8 cellular contexts compared by ENCODE assay signal in the genomic region with DNA sequence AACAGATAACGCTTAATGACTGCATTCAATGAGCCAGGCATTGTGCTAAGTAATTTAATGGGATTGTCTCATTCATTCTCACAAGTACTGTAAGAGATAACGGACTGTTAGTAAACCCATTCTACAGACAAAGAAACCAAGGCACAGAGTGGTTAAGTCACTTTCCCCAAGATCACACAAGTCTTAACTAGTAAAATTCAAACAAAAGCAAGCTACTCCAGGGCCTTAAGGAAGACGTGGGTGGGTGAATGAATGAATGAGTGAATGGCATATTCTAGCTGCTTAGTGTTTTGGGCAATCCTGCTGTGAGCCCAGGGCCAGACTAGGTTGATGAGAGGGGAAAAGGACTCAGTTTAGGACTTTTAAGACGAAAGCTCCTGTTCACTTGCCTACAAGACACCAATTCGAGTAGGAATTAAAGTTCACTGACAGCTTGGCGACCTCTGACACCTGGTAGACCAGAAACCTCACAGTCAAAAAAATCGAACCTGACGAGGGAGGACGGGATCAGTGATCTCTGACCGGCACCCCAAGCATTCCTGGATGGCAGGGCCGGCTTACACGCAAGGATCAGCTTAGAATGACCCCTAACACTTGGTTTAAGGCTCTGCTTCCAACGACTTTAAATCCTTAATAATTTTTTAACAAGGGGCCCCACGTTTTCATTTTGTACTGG. TPM values are rescaled to one million over a fixed set of nuclear protein-coding genes. Genes with fewer than 3 reads are reported as not detected.
DNase-seq lines count a peak whose midpoint lies in the region; ATAC-seq and TF ChIP-seq lines count a peak whose summit lies in the region.

No MANE protein-coding gene starts in this region.

- peaks cover 2% of the 10 kb centered on the region for H3K36me3 Mint-ChIP-seq in activated naive CD8-positive, alpha-beta T cell treated with anti-CD3 and anti-CD28 coated beads, Interleukin-2, amount 10 ng/mL, durations not matched to agents 7 days and 5 days
- no peaks in the 10 kb centered on the region for H3K36me3 Mint-ChIP-seq in type B pancreatic cell

- H3K27me3 ChIP-seq in left ventricle myocardium inferior (ENCODE audit: low read depth) (no peaks in the 10 kb centered on the region), left lung (no peaks in the 10 kb centered on the region)

- no peaks in the 10 kb centered on the region for H3K27me3 Mint-ChIP-seq in activated naive CD8-positive, alpha-beta T cell treated with anti-CD3 and anti-CD28 coated beads, Interleukin-2, amount 10 ng/mL, durations not matched to agents 7 days and 5 days
- H3K27me3 Mint-ChIP-seq in type B pancreatic cell: no peaks in the 10 kb centered on the region

- no peak for DNase-seq in left ventricle myocardium inferior
- no peak for DNase-seq in Right ventricle myocardium inferior (ENCODE audit: missing footprints)
- DNase-seq in activated naive CD8-positive, alpha-beta T cell treated with anti-CD3 and anti-CD28 coated beads, Interleukin-2, amount 10 ng/mL, durations not matched to agents 7 days and 5 days: no peak
- DNase-seq in left lung: no peak
- no peak for DNase-seq in type B pancreatic cell (ENCODE audit: extremely low spot score, unreplicated experiment)
- DNase-seq in inferior parietal cortex (ENCODE audit: extremely low spot score): no peak
- DNase-seq in NCI-H524 (lab: John Stamatoyannopoulos, UW): no peak

- H3K4me1 ChIP-seq in left ventricle myocardium inferior (peaks cover 46% of the 10 kb centered on the region), left lung (peaks cover 20 to 44% of the 10 kb centered on the region in 2 donors)

- POLR2A ChIA-PET in activated naive CD8-positive, alpha-beta T cell treated with anti-CD3 and anti-CD28 coated beads, Interleukin-2, amount 10 ng/mL, durations not matched to agents 7 days and 5 days (lab: Charles Lee): interaction anchor here (0.9 to 1.5 kb wide), 5 partner anchors 13 to 398 kb away, joined by 3 to 5 read pairs (median 4); no protein-coding TSS in a partner anchor

- peak overlapping the region; percentile 97 for H3K4me3 ChIP-seq in left ventricle myocardium inferior
- H3K4me3 ChIP-seq in left lung: peak overlapping the region; percentile 89 to 94

- no peak for TF ChIP-seq CTCF in left ventricle myocardium inferior (IDR thresholded peaks at IDR 0.05; ENCODE audit: borderline replicate concordance)
- no peak for TF ChIP-seq CTCF in left lung (IDR thresholded peaks at IDR 0.05)
- TF ChIP-seq CTCF in type B pancreatic cell (conservative IDR thresholded peaks at IDR 0.05): no peak

- peaks cover 21% of the 10 kb centered on the region for H3K4me1 Mint-ChIP-seq in activated naive CD8-positive, alpha-beta T cell treated with anti-CD3 and anti-CD28 coated beads, Interleukin-2, amount 10 ng/mL, durations not matched to agents 7 days and 5 days
- H3K4me1 Mint-ChIP-seq in type B pancreatic cell (ENCODE audit: unreplicated experiment): peaks cover 18% of the 10 kb centered on the region

- H3K4me3 Mint-ChIP-seq in activated naive CD8-positive, alpha-beta T cell treated with anti-CD3 and anti-CD28 coated beads, Interleukin-2, amount 10 ng/mL, durations not matched to agents 7 days and 5 days: peak overlapping the region; percentile 92
- peak overlapping the region; percentile 96 for H3K4me3 Mint-ChIP-seq in type B pancreatic cell

- ATAC-seq in Right ventricle myocardium inferior: no peak
- no peak for ATAC-seq in activated naive CD8-positive, alpha-beta T cell treated with anti-CD3 and anti-CD28 coated beads, Interleukin-2, amount 10 ng/mL, durations not matched to agents 7 days and 5 days (ENCODE audit: low read depth)
- no peak for ATAC-seq in left lung
- ATAC-seq in GM21526 (IDR thresholded peaks at IDR 0.05; ENCODE audit: low FRiP score, unreplicated experiment): no peak

- peaks cover 5% of the 10 kb centered on the region for H3K36me3 ChIP-seq in left ventricle myocardium inferior
- peaks cover 0 to 10% of the 10 kb centered on the region in 2 donors for H3K36me3 ChIP-seq in left lung

- intact Hi-C loops in left ventricle myocardium inferior (cut with micrococcal nuclease) (no loop called here), Right ventricle myocardium inferior (cut with DNase I) (loop anchor here (5.0 kb wide), 1 partner anchor 402 kb away; no protein-coding TSS in a partner anchor), left lung (cut with DNase I) (no loop called here)

- H3K27ac ChIP-seq in left ventricle myocardium inferior (replicated peaks) (peak overlapping the region; percentile 98), left lung (peak overlapping the region; percentile 95 to 97)

- H3K9me3 ChIP-seq in left ventricle myocardium inferior (replicated peaks) (no peaks in the 10 kb centered on the region), left lung (no peaks in the 10 kb centered on the region)

- no peaks in the 10 kb centered on the region for H3K9me3 Mint-ChIP-seq in activated naive CD8-positive, alpha-beta T cell treated with anti-CD3 and anti-CD28 coated beads, Interleukin-2, amount 10 ng/mL, durations not matched to agents 7 days and 5 days
- no peaks in the 10 kb centered on the region for H3K9me3 Mint-ChIP-seq in type B pancreatic cell

- H3K27ac Mint-ChIP-seq in activated naive CD8-positive, alpha-beta T cell treated with anti-CD3 and anti-CD28 coated beads, Interleukin-2, amount 10 ng/mL, durations not matched to agents 7 days and 5 days: peak overlapping the region; percentile 92
- H3K27ac Mint-ChIP-seq in type B pancreatic cell: peak overlapping the region; percentile 91

RNA-seq across cellular contexts. Expression of gene EMC1, which starts 0.6 kb away (rescaled TPM):
- total RNA-seq in left ventricle myocardium inferior: 27.6 TPM
- total RNA-seq in Right ventricle myocardium inferior: 30.5 TPM
- 10 to 100 TPM; 35.6 to 37.0 TPM for total RNA-seq in activated naive CD8-positive, alpha-beta T cell treated with anti-CD3 and anti-CD28 coated beads, Interleukin-2, amount 10 ng/mL, durations not matched to agents 7 days and 5 days
- 10 to 100 TPM; 43.7 to 53.7 TPM for total RNA-seq in left lung
- 48.6 and 60.1 TPM in 2 replicates for total RNA-seq in type B pancreatic cell (ENCODE audit: low replicate concordance)

RNA-seq across cellular contexts. Expression of gene MRTO4, which starts 0.8 kb away (rescaled TPM):
- total RNA-seq in left ventricle myocardium inferior (10.0 TPM), Right ventricle myocardium inferior (12.1 TPM), left lung (10 to 100 TPM; 17.6 to 34.6 TPM), type B pancreatic cell (ENCODE audit: low replicate concordance) (35.9 and 43.3 TPM in 2 replicates)
- 10 to 100 TPM; 24.8 to 28.2 TPM for total RNA-seq in activated naive CD8-positive, alpha-beta T cell treated with anti-CD3 and anti-CD28 coated beads, Interleukin-2, amount 10 ng/mL, durations not matched to agents 7 days and 5 days

RNA-seq across cellular contexts. Expression of gene AKR7A3, which starts 37.8 kb away (rescaled TPM):
- total RNA-seq in left ventricle myocardium inferior (0.14 TPM), Right ventricle myocardium inferior (not detected), left lung (under 1 TPM; 0.26 to 0.52 TPM), type B pancreatic cell (ENCODE audit: low replicate concordance) (1.3 and 4.6 TPM in 2 replicates)
- 1 to 10 TPM in 1 of 2 experiments, under 1 TPM in 1; 0.83 to 1.0 TPM for total RNA-seq in activated naive CD8-positive, alpha-beta T cell treated with anti-CD3 and anti-CD28 coated beads, Interleukin-2, amount 10 ng/mL, durations not matched to agents 7 days and 5 days

RNA-seq across cellular contexts. Expression of gene UBR4, which starts 40.7 kb away (rescaled TPM):
- 54.3 TPM for total RNA-seq in left ventricle myocardium inferior
- 53.9 TPM for total RNA-seq in Right ventricle myocardium inferior
- 100 to 1,000 TPM; 139 to 155 TPM for total RNA-seq in activated naive CD8-positive, alpha-beta T cell treated with anti-CD3 and anti-CD28 coated beads, Interleukin-2, amount 10 ng/mL, durations not matched to agents 7 days and 5 days
- 100 to 1,000 TPM in 1 of 2 donors, 10 to 100 TPM in 1; 95.9 to 130 TPM for total RNA-seq in left lung
- 108 and 110 TPM in 2 replicates for total RNA-seq in type B pancreatic cell (ENCODE audit: low replicate concordance)
